15 cellular contexts compared by ENCODE assay signal in genomic region chr10:59817806-59818205, GRCh38.
DNase-seq lines count a peak whose midpoint lies in the region; ATAC-seq, FAIRE-seq and TF ChIP-seq lines count a peak whose summit lies in the region.
"Had no signal": no experiment of that assay in that cellular context is flagged by ENCODE, and none has a peak within 500 bp of the region (broad histone marks: within the 10 kb centered on the region; RNA-seq: fewer than 3 reads in every experiment).

No MANE protein-coding gene starts in this region.

- CTCF ChIA-PET in HepG2 (lab: Yijun Ruan, JAX; ENCODE audit: low intra/inter-chr PET ratio, low total read pairs) = no interaction called here

- WGBS in HepG2 (ENCODE audit: low lambda C conversion rate) = 98% methylated on average over 5 of the region's 5 CpGs

- no peak overlapping the region for H2AFZ ChIP-seq in HepG2 (ENCODE audit: low read length)

- H3K27me3 ChIP-seq in dorsolateral prefrontal cortex (no peaks in the 10 kb centered on the region), HepG2 (ENCODE audit: control insufficient read depth in 1 of 2, insufficient read depth in 2 of 2, low read length in 2 of 2) (no peaks in the 10 kb centered on the region)
- H3K27me3 ChIP-seq: ovary, uterus had no signal

- H3K9me3 ChIP-seq in HepG2 (ENCODE audit: low read length) = no peaks in the 10 kb centered on the region
- H3K9me3 ChIP-seq: ovary, uterus had no signal

- H3K79me2 ChIP-seq in HepG2 (ENCODE audit: insufficient read depth, low read length) = peaks cover 2% of the 10 kb centered on the region

- DNase-seq in CD14-positive monocyte (ENCODE audit: low spot score) (peak; percentile 62), MV-4-11 (lab: John Stamatoyannopoulos, UW) (peak; percentile 97), dorsolateral prefrontal cortex (peak in 7 of 10 donors; percentile 36 to 76 (median 54)), occipital lobe (lab: John Stamatoyannopoulos, UW) (peak; percentile 58), HepG2 (ENCODE audit: low spot score) (no peak), HK-2 (ENCODE audit: unreplicated experiment) (no peak), GM20000 (ENCODE audit: low spot score) (no peak)
- DNase-seq in stimulated activated CD4-positive, alpha-beta T cell treated with anti-CD3 and anti-CD28 coated beads, Interleukin-4, amount 100 ng/mL, for 4 hours = no peak
- DNase-seq: activated CD4-positive, alpha-beta T cell treated with anti-CD3 and anti-CD28 coated beads, Interleukin-2, amount 10 ng/mL, durations not matched to agents 24 days and 14 days; activated T-cell treated with anti-CD3 and anti-CD28 coated beads, Interleukin-2, amount 50 U/mL, for 72 hours; mesendoderm; ovary; PC-3; T-cell; uterus had no signal

- H3K27ac ChIP-seq in dorsolateral prefrontal cortex (peak overlapping the region in 29 of 59 donors; percentile 4 to 72 (median 31)), HepG2 (ENCODE audit: extremely low read length, insufficient read depth, low read length) (no peak overlapping the region)
- H3K27ac ChIP-seq: ovary, uterus had no signal

- H3K27ac Mint-ChIP-seq in CD14-positive monocyte = peak overlapping the region in 3 of 7 donors; percentile 42 to 76 (median 68)
- H3K27ac Mint-ChIP-seq: activated CD4-positive, alpha-beta T cell treated with anti-CD3 and anti-CD28 coated beads, Interleukin-2, amount 10 ng/mL, durations not matched to agents 24 days and 14 days; activated T-cell treated with anti-CD3 and anti-CD28 coated beads, Interleukin-2, amount 50 U/mL, for 72 hours; T-cell had no signal

- peaks cover 26 to 32% of the 10 kb centered on the region in 2 donors for H3K36me3 Mint-ChIP-seq in CD14-positive monocyte

- no peaks in the 10 kb centered on the region for H4K20me1 ChIP-seq in HepG2 (ENCODE audit: insufficient read depth, low read length)

- TF ChIP-seq CTCF in CD14-positive monocyte (IDR thresholded peaks at IDR 0.05) (no peak), dorsolateral prefrontal cortex (IDR thresholded peaks at IDR 0.05 in 54 of 56, conservative IDR thresholded peaks at IDR 0.05 in 2 of 56; ENCODE audit: low read depth in 1 of 56, partially characterized antibody in 56 of 56) (no peak), HepG2 (CRISPR knock-in tag; IDR thresholded peaks at IDR 0.05) (no peak), GM20000 (IDR thresholded peaks at IDR 0.05; ENCODE audit: extremely low read depth, missing control alignments) (no peak)

- BruUV-seq in HepG2 (replicated peaks; lab: Mats Ljungman, UMichigan) = no TSS peak

- in situ Hi-C loops in HepG2 (cut with HindIII; ENCODE audit: extremely low pct_ligation_motif_present, low pct_unique_long_range_greater_than_20kb) = loop anchor here (25.0 kb wide), 1 partner anchor 1031 kb away; no protein-coding TSS in a partner anchor

- no peak for TF ChIP-seq RAD21 in HepG2 (CRISPR knock-in tag; IDR thresholded peaks at IDR 0.05)

- peaks cover 4 to 20% of the 10 kb centered on the region in 2 experiments; a peak in 4 of 5 replicates for H3K36me3 ChIP-seq in HepG2 (replicated peaks in 1 of 2; ENCODE audit: control insufficient read depth in 1 of 2, insufficient read depth in 2 of 2, low read length in 2 of 2)
- H3K36me3 ChIP-seq: ovary, uterus had no signal

- POLR2A ChIA-PET in HepG2 (lab: Yijun Ruan, JAX) = no interaction called here

- H3K4me1 ChIP-seq in HepG2 (ENCODE audit: insufficient read depth, low read length) = no peaks in the 10 kb centered on the region

- intact Hi-C loops in CD14-positive monocyte (cut with micrococcal nuclease) = no loop called here
- intact Hi-C loops in dorsolateral prefrontal cortex (cut with DNase I) = no loop called here
- intact Hi-C loops in HepG2 (cut with micrococcal nuclease; ENCODE audit: unreplicated experiment) = no loop called here

- no peaks in the 10 kb centered on the region for H3K27me3 Mint-ChIP-seq in CD14-positive monocyte (ENCODE audit: low read depth in 3 of 3)
- H3K27me3 Mint-ChIP-seq: activated CD4-positive, alpha-beta T cell treated with anti-CD3 and anti-CD28 coated beads, Interleukin-2, amount 10 ng/mL, durations not matched to agents 24 days and 14 days; T-cell had no signal

- H3K4me1 Mint-ChIP-seq in CD14-positive monocyte = peaks cover 13% of the 10 kb centered on the region

- no peak overlapping the region for H3K4me3 ChIP-seq in dorsolateral prefrontal cortex
- no peak overlapping the region for H3K4me3 ChIP-seq in HepG2 (replicated peaks in 1 of 3; ENCODE audit: insufficient read depth in 1 of 3, low read depth in 2 of 3, low read length in 3 of 3)
- H3K4me3 ChIP-seq: ovary, uterus had no signal

- TF ChIP-seq POLR2A in HepG2 (IDR thresholded peaks at IDR 0.05; ENCODE audit: insufficient read depth in 1 of 2, low read depth in 2 of 2, low read length in 2 of 2) = no peak

- H3K9ac ChIP-seq in HepG2 (ENCODE audit: insufficient read depth, low read depth, low read length) = no peak overlapping the region

- no peak for TF ChIP-seq EP300 in HepG2 (IDR thresholded peaks at IDR 0.05; ENCODE audit: low read depth in 2 of 2, low read length in 2 of 2)
- no peak for TF ChIP-seq EP300 in HepG2 (CRISPR knock-in tag; IDR thresholded peaks at IDR 0.05; ENCODE audit: borderline replicate concordance)

- H3K4me3 Mint-ChIP-seq in CD14-positive monocyte = no peak overlapping the region
- H3K4me3 Mint-ChIP-seq: activated CD4-positive, alpha-beta T cell treated with anti-CD3 and anti-CD28 coated beads, Interleukin-2, amount 10 ng/mL, durations not matched to agents 24 days and 14 days; activated T-cell treated with anti-CD3 and anti-CD28 coated beads, Interleukin-2, amount 50 U/mL, for 72 hours; T-cell had no signal

- H3K9me3 Mint-ChIP-seq in CD14-positive monocyte = no peaks in the 10 kb centered on the region
- H3K9me3 Mint-ChIP-seq: activated CD4-positive, alpha-beta T cell treated with anti-CD3 and anti-CD28 coated beads, Interleukin-2, amount 10 ng/mL, durations not matched to agents 24 days and 14 days; activated T-cell treated with anti-CD3 and anti-CD28 coated beads, Interleukin-2, amount 50 U/mL, for 72 hours; T-cell had no signal

- no peak for FAIRE-seq in HepG2 (lab: Jason Lieb, UNC)

- no peak for ATAC-seq in HepG2
- ATAC-seq: activated T-cell treated with anti-CD3 and anti-CD28 coated beads, Interleukin-2, amount 50 U/mL, for 72 hours; PC-3; T-cell had no signal

- no peak overlapping the region for H3K4me2 ChIP-seq in HepG2 (ENCODE audit: low read depth, low read length)

TF ChIP-seq in HepG2, 621 proteins besides CTCF, POLR2A, EP300 and RAD21:
- TF ChIP-seq MAFF (IDR thresholded peaks at IDR 0.05; ENCODE audit: low read depth, low read length) = no peak
- TF ChIP-seq MATR3 (CRISPR knock-in tag; IDR thresholded peaks at IDR 0.05) = no peak
- TF ChIP-seq ZNF567 (CRISPR knock-in tag; IDR thresholded peaks at IDR 0.05; ENCODE audit: borderline replicate concordance) = no peak
- no peak for TF ChIP-seq NFYB (CRISPR knock-in tag; IDR thresholded peaks at IDR 0.05)
- no peak for TF ChIP-seq ZNF484 (CRISPR knock-in tag; IDR thresholded peaks at IDR 0.05; ENCODE audit: borderline replicate concordance, low read depth)
- no peak for TF ChIP-seq ZNF296 (CRISPR knock-in tag; conservative IDR thresholded peaks at IDR 0.05)
- no peak for TF ChIP-seq HDAC2 (CRISPR knock-in tag; IDR thresholded peaks at IDR 0.05)
- no peak for TF ChIP-seq SP4 (CRISPR knock-in tag; IDR thresholded peaks at IDR 0.05)
- no peak for TF ChIP-seq ZNF724P (CRISPR knock-in tag; IDR thresholded peaks at IDR 0.05; ENCODE audit: borderline replicate concordance)
- no peak for TF ChIP-seq REST (IDR thresholded peaks at IDR 0.05; ENCODE audit: borderline replicate concordance in 1 of 2, low read depth in 1 of 2, low read length in 2 of 2)
- TF ChIP-seq MTA3 (CRISPR knock-in tag; IDR thresholded peaks at IDR 0.05) = no peak
- no peak for TF ChIP-seq ZNF672 (CRISPR knock-in tag; IDR thresholded peaks at IDR 0.05)
- no peak for TF ChIP-seq ZNF790 (CRISPR knock-in tag; IDR thresholded peaks at IDR 0.05; ENCODE audit: borderline replicate concordance)
- no peak for TF ChIP-seq ZNF839 (CRISPR knock-in tag; IDR thresholded peaks at IDR 0.05; ENCODE audit: borderline replicate concordance)
- TF ChIP-seq ATM (IDR thresholded peaks at IDR 0.05; ENCODE audit: borderline replicate concordance) = no peak
- TF ChIP-seq TCF7L2 (IDR thresholded peaks at IDR 0.05; ENCODE audit: low read depth, low read length) = no peak
- no peak for TF ChIP-seq KLF9 (CRISPR knock-in tag; IDR thresholded peaks at IDR 0.05; ENCODE audit: low read depth)
- TF ChIP-seq BORCS8-MEF2B (CRISPR knock-in tag; IDR thresholded peaks at IDR 0.05) = no peak
- TF ChIP-seq ZNF788 (CRISPR knock-in tag; IDR thresholded peaks at IDR 0.05; ENCODE audit: borderline replicate concordance) = no peak
- TF ChIP-seq MXD1 (CRISPR knock-in tag; IDR thresholded peaks at IDR 0.05) = no peak

Comparison
In these comparisons a context has a peak if more than half of its experiments do, and no peak if none do; other contexts are left out.
1. DNase-seq: peak in CD14-positive monocyte (single experiment), MV-4-11 (single experiment), dorsolateral prefrontal cortex (7 of 10) and occipital lobe (single experiment); none in HepG2 (single experiment), HK-2 (single experiment), GM20000 (single experiment) and stimulated activated CD4-positive, alpha-beta T cell treated with anti-CD3 and anti-CD28 coated beads, Interleukin-4, amount 100 ng/mL, for 4 hours (0 of 2).